18 cellular contexts compared by ENCODE assay signal in genomic region chr20:3162080-3162611, GRCh38. TPM values are rescaled to one million over a fixed set of nuclear protein-coding genes. Genes with fewer than 3 reads are reported as not detected.
DNase-seq lines count a peak whose midpoint lies in the region; ATAC-seq, FAIRE-seq and TF ChIP-seq lines count a peak whose summit lies in the region.
"Had no signal": no experiment of that assay in that cellular context is flagged by ENCODE, and none has a peak within 500 bp of the region (broad histone marks: within the 10 kb centered on the region; RNA-seq: fewer than 3 reads in every experiment).

No MANE protein-coding gene starts in this region.

- peak overlapping the region; percentile 13 for H3K4me3 Mint-ChIP-seq in natural killer cell
- no peak overlapping the region for H3K4me3 Mint-ChIP-seq in natural killer cell treated with Interleukin-12 subunit alpha and Interleukin-12 subunit beta and Interleukin-15 and Interleukin-18, amount 100 ng/mL, for 72 hours

- H3F3A ChIP-seq in PC-3 (ENCODE audit: low read length, unreplicated experiment), result no peaks in the 10 kb centered on the region

- TF ChIP-seq CTCF in natural killer cell (IDR thresholded peaks at IDR 0.05) (no peak), PC-3 (conservative IDR thresholded peaks at IDR 0.05; ENCODE audit: low read depth, low read length) (no peak)

- peaks cover 29% of the 10 kb centered on the region for H3K79me2 ChIP-seq in PC-3 (ENCODE audit: low read length)

- peaks cover 18% of the 10 kb centered on the region for H4K20me1 ChIP-seq in PC-3 (ENCODE audit: low read length)

- no peak overlapping the region for H3K4me3 ChIP-seq in PC-3 (ENCODE audit: low read length)
- H3K4me3 ChIP-seq: neural progenitor cell, smooth muscle cell, transverse colon had no signal

- peaks cover 9% of the 10 kb centered on the region for H3K4me1 ChIP-seq in PC-3 (ENCODE audit: insufficient read depth, low read length)

- intact Hi-C loops in natural killer cell (cut with micrococcal nuclease) (no loop called here), PC-3 (cut with micrococcal nuclease) (no loop called here)

- POLR2A ChIA-PET in PC-3 (lab: Charles Lee; ENCODE audit: unreplicated experiment), result interaction anchor here (0.6 kb wide), 1 partner anchor 77 kb away, joined by 4 read pairs; no protein-coding TSS in a partner anchor

- CTCF ChIA-PET in PC-3 (lab: Charles Lee), result no interaction called here

- H3K9ac ChIP-seq in PC-3 (ENCODE audit: low read length), result no peak overlapping the region
- H3K9ac ChIP-seq: neural progenitor cell had no signal

- ATAC-seq in natural killer cell, result no peak
- no peak for ATAC-seq in natural killer cell treated with Interleukin-12 subunit alpha and Interleukin-12 subunit beta and Interleukin-15 and Interleukin-18, amount 100 ng/mL, for 72 hours
- no peak for ATAC-seq in HG03457 (IDR thresholded peaks at IDR 0.05; ENCODE audit: unreplicated experiment)
- ATAC-seq in PC-3, result no peak
- no peak for ATAC-seq in GM19463 (IDR thresholded peaks at IDR 0.05; ENCODE audit: unreplicated experiment)
- ATAC-seq: left cardiac atrium had no signal

- H3K36me3 ChIP-seq in PC-3 (ENCODE audit: low read depth, low read length), result no peaks in the 10 kb centered on the region
- H3K36me3 ChIP-seq: neural progenitor cell, transverse colon had no signal

- no peak overlapping the region for H3K27ac Mint-ChIP-seq in natural killer cell
- no peak overlapping the region for H3K27ac Mint-ChIP-seq in natural killer cell treated with Interleukin-12 subunit alpha and Interleukin-12 subunit beta and Interleukin-15 and Interleukin-18, amount 100 ng/mL, for 72 hours
- H3K27ac Mint-ChIP-seq: neural progenitor cell had no signal

- H3K36me3 Mint-ChIP-seq in natural killer cell, result no peaks in the 10 kb centered on the region
- H3K36me3 Mint-ChIP-seq in natural killer cell treated with Interleukin-12 subunit alpha and Interleukin-12 subunit beta and Interleukin-15 and Interleukin-18, amount 100 ng/mL, for 72 hours, result peaks cover 10% of the 10 kb centered on the region
- H3K36me3 Mint-ChIP-seq: IgD-negative memory B cell had no signal

- FAIRE-seq in frontal cortex (lab: Jason Lieb, UNC), result no peak

- no peak overlapping the region for H2AFZ ChIP-seq in PC-3 (ENCODE audit: low read length)
- H2AFZ ChIP-seq: neural progenitor cell had no signal

- H3K4me2 ChIP-seq in PC-3 (ENCODE audit: low read length), result no peak overlapping the region
- H3K4me2 ChIP-seq: neural progenitor cell, smooth muscle cell had no signal

- no peak overlapping the region for H3K27ac ChIP-seq in PC-3 (ENCODE audit: low read length)
- H3K27ac ChIP-seq: neural progenitor cell, transverse colon had no signal

- peaks cover 0 to 11% of the 10 kb centered on the region in 2 donors for H3K27me3 Mint-ChIP-seq in natural killer cell (ENCODE audit: low read depth in 2 of 2)
- H3K27me3 Mint-ChIP-seq in natural killer cell treated with Interleukin-12 subunit alpha and Interleukin-12 subunit beta and Interleukin-15 and Interleukin-18, amount 100 ng/mL, for 72 hours, result peaks cover 0 to 7% of the 10 kb centered on the region in 2 donors

- no peaks in the 10 kb centered on the region for H3K9me2 ChIP-seq in PC-3 (replicated peaks; ENCODE audit: low read length)

- peaks cover 27 to 28% of the 10 kb centered on the region in 2 donors for H3K4me1 Mint-ChIP-seq in natural killer cell
- H3K4me1 Mint-ChIP-seq in natural killer cell treated with Interleukin-12 subunit alpha and Interleukin-12 subunit beta and Interleukin-15 and Interleukin-18, amount 100 ng/mL, for 72 hours (ENCODE audit: low read depth in 2 of 2), result peaks cover 20 to 26% of the 10 kb centered on the region in 2 donors

- H3K27me3 ChIP-seq in PC-3 (ENCODE audit: low read length), result no peaks in the 10 kb centered on the region
- H3K27me3 ChIP-seq: dorsolateral prefrontal cortex, neural progenitor cell, transverse colon had no signal

- BruUV-seq in PC-3 (replicated peaks; lab: Mats Ljungman, UMichigan), result no TSS peak

- H3K9me3 ChIP-seq in PC-3 (ENCODE audit: low read length), result no peaks in the 10 kb centered on the region
- H3K9me3 ChIP-seq: transverse colon had no signal

- no peaks in the 10 kb centered on the region for H3K9me3 Mint-ChIP-seq in natural killer cell
- no peaks in the 10 kb centered on the region for H3K9me3 Mint-ChIP-seq in natural killer cell treated with Interleukin-12 subunit alpha and Interleukin-12 subunit beta and Interleukin-15 and Interleukin-18, amount 100 ng/mL, for 72 hours
- H3K9me3 Mint-ChIP-seq: IgD-negative memory B cell, neural progenitor cell had no signal

- no peak for DNase-seq in natural killer cell
- DNase-seq in natural killer cell treated with Interleukin-12 subunit alpha and Interleukin-12 subunit beta and Interleukin-15 and Interleukin-18, amount 100 ng/mL, for 72 hours (ENCODE audit: low spot score), result no peak
- DNase-seq in NCI-H345 treated with DMSO at 0.1 percent for 48 hours (lab: John Stamatoyannopoulos, UW; ENCODE audit: unreplicated experiment), result peak; percentile 84
- DNase-seq in frontal cortex (ENCODE audit: low spot score in 2 of 2), result peak; percentile 33 to 37
- no peak for DNase-seq in AML-193 (lab: John Stamatoyannopoulos, UW)
- DNase-seq in PC-3, result no peak
- DNase-seq: activated T-cell treated with anti-CD3 and anti-CD28 coated beads, Interleukin-2, amount 50 U/mL, for 1 hour; EL; foreskin fibroblast; left cardiac atrium; NCI-H226; transverse colon had no signal

RNA-seq across cellular contexts. Expression of gene FASTKD5, which starts 2.5 kb away (rescaled TPM):
- total RNA-seq in natural killer cell (10 to 100 TPM; 35.3 to 40.4 (median 37.1) TPM), frontal cortex (24.9 TPM), PC-3 (2014; rRNA removed) (16.8 and 25.2 TPM in 2 replicates)
- 10 to 100 TPM; 27.1 to 27.8 TPM for total RNA-seq in natural killer cell treated with Interleukin-12 subunit alpha and Interleukin-12 subunit beta and Interleukin-15 and Interleukin-18, amount 100 ng/mL, for 72 hours

RNA-seq across cellular contexts. Expression of gene UBOX5, which starts 2.5 kb away (rescaled TPM):
- total RNA-seq in natural killer cell (10 to 100 TPM in 2 of 3 donors, 1 to 10 TPM in 1; 8.8 to 11.1 (median 10.1) TPM), frontal cortex (2.0 TPM), PC-3 (2014; rRNA removed) (4.3 and 4.5 TPM in 2 replicates)
- total RNA-seq in natural killer cell treated with Interleukin-12 subunit alpha and Interleukin-12 subunit beta and Interleukin-15 and Interleukin-18, amount 100 ng/mL, for 72 hours, result 1 to 10 TPM; 7.6 to 9.3 TPM

RNA-seq across cellular contexts. Expression of gene LZTS3, which starts 11.2 kb away (rescaled TPM):
- total RNA-seq in natural killer cell, result 1 to 10 TPM; 3.1 to 4.6 (median 3.3) TPM
- total RNA-seq in natural killer cell treated with Interleukin-12 subunit alpha and Interleukin-12 subunit beta and Interleukin-15 and Interleukin-18, amount 100 ng/mL, for 72 hours, result under 1 TPM; 0.56 to 0.62 TPM
- 13.9 TPM for total RNA-seq in frontal cortex
- 6.4 and 8.9 TPM in 2 replicates for total RNA-seq in PC-3 (2014; rRNA removed)

RNA-seq across cellular contexts. Expression of gene DDRGK1, which starts 42.3 kb away (rescaled TPM):
- total RNA-seq in natural killer cell (10 to 100 TPM; 47.8 to 52.6 (median 52.4) TPM), frontal cortex (20.8 TPM), PC-3 (2014; rRNA removed) (97.7 and 122 TPM in 2 replicates)
- total RNA-seq in natural killer cell treated with Interleukin-12 subunit alpha and Interleukin-12 subunit beta and Interleukin-15 and Interleukin-18, amount 100 ng/mL, for 72 hours, result 10 to 100 TPM; 78.5 to 87.1 TPM

RNA-seq across cellular contexts. Expression of gene ITPA, which starts 47.2 kb away (rescaled TPM):
- total RNA-seq in natural killer cell (10 to 100 TPM; 49.6 to 53.2 (median 50.2) TPM), frontal cortex (47.3 TPM), PC-3 (2014; rRNA removed) (117 and 121 TPM in 2 replicates)
- total RNA-seq in natural killer cell treated with Interleukin-12 subunit alpha and Interleukin-12 subunit beta and Interleukin-15 and Interleukin-18, amount 100 ng/mL, for 72 hours, result 10 to 100 TPM; 94.3 to 94.7 TPM

Comparison
In these comparisons a context has a peak if more than half of its experiments do, and no peak if none do; other contexts are left out.
1. DNase-seq: peak in NCI-H345 treated with DMSO at 0.1 percent for 48 hours (single experiment) and frontal cortex (2 of 2); none in natural killer cell (single experiment), natural killer cell treated with Interleukin-12 subunit alpha and Interleukin-12 subunit beta and Interleukin-15 and Interleukin-18, amount 100 ng/mL, for 72 hours (single experiment), AML-193 (0 of 2) and PC-3 (single experiment).